In the genomic region with DNA sequence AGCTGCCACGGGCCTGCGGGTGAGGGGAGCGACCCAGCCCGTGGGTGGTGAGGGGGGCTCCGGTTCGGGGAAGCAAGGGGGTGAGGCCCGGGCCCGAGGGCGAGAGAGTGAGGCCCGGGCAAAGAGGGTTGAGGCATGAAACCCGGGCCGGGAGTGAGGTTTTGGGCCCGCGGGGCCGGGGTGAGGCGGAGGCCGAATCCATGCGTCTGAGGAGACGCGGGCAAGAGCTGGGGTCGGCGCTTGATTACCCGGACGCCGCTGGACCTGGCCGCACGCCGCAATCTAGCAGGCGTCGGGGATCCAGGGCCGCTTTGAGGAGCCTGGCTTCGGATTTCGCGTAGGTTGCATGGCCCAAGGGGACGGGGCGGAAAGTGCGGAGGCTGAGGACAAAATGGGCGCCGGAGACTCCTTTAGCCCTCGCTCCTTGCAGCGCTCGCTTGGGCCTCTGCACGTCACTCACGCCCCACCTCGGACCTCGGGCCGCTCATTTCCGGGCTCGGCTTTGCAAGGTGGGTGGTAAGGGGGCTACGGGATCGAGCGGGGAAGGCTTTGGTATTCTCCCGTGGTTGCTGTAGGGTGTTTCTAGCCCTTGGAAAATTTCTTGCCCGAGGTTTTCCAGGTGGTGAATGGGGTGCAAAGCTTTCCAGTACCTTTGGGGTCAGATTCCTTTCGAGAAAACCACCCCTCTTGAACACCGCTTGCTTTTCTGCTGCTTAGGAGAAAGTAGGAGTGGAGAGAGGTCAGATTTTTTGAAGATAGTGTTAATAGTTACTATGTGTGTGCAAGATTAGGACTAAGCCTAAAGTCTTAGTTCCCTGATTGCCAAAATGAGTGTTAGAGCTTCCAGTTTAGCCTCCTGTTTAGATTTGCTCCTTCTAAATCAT, we compare ENCODE assay signal across 1 cellular context.
TF ChIP-seq lines count a peak whose summit lies in the region.

No MANE protein-coding gene starts in this region.

TF ChIP-seq in HepG2, 621 proteins besides CTCF, POLR2A, EP300 and RAD21 (continued from another document and continues in another):
- TF ChIP-seq BCLAF1 (IDR thresholded peaks at IDR 0.05) = no peak
- no peak for TF ChIP-seq PRDM15 (CRISPR knock-in tag; IDR thresholded peaks at IDR 0.05)
- 0 out of 2 replicates have a peak, but pooled peaks have one; percentile 2 for TF ChIP-seq THAP11 (CRISPR knock-in tag; IDR thresholded peaks at IDR 0.05)
- TF ChIP-seq ZFY (CRISPR knock-in tag; IDR thresholded peaks at IDR 0.05) = peak; percentile 78
- TF ChIP-seq ERF (CRISPR knock-in tag; IDR thresholded peaks at IDR 0.05) = no peak
- TF ChIP-seq ASH2L (IDR thresholded peaks at IDR 0.05; ENCODE audit: insufficient read length, low read depth, low read length) = peak; percentile 28
- TF ChIP-seq ZFX (CRISPR knock-in tag; IDR thresholded peaks at IDR 0.05; ENCODE audit: low read depth) = peak; percentile 63
- no peak for TF ChIP-seq SP4 (CRISPR knock-in tag; IDR thresholded peaks at IDR 0.05)
- TF ChIP-seq, protein P1, sequence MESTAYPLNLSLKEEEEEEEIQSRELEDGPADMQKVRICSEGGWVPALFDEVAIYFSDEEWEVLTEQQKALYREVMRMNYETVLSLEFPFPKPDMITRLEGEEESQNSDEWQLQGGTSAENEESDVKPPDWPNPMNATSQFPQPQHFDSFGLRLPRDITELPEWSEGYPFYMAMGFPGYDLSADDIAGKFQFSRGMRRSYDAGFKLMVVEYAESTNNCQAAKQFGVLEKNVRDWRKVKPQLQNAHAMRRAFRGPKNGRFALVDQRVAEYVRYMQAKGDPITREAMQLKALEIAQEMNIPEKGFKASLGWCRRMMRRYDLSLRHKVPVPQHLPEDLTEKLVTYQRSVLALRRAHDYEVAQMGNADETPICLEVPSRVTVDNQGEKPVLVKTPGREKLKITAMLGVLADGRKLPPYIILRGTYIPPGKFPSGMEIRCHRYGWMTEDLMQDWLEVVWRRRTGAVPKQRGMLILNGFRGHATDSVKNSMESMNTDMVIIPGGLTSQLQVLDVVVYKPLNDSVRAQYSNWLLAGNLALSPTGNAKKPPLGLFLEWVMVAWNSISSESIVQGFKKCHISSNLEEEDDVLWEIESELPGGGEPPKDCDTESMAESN (CRISPR knock-in tag; conservative IDR thresholded peaks at IDR 0.05) = 0 out of 2 replicates have a peak, but pooled peaks have one; percentile 28
- peak; percentile 53 for TF ChIP-seq SALL1 (CRISPR knock-in tag; IDR thresholded peaks at IDR 0.05)
- no peak for TF ChIP-seq ZNF790 (CRISPR knock-in tag; IDR thresholded peaks at IDR 0.05; ENCODE audit: borderline replicate concordance)
- TF ChIP-seq ZNF773 (CRISPR knock-in tag; IDR thresholded peaks at IDR 0.05; ENCODE audit: borderline replicate concordance) = peak; percentile 51; the same call in 1 of the 2 replicates
- 0 out of 2 replicates have a peak, but pooled peaks have one; percentile 57 for TF ChIP-seq ZNF816 (CRISPR knock-in tag; IDR thresholded peaks at IDR 0.05; ENCODE audit: borderline replicate concordance)
- no peak for TF ChIP-seq ISL2 (CRISPR knock-in tag; IDR thresholded peaks at IDR 0.05)
- TF ChIP-seq CC2D1A (CRISPR knock-in tag; IDR thresholded peaks at IDR 0.05) = 0 out of 2 replicates have a peak, but pooled peaks have one; percentile 38
- TF ChIP-seq ZNF235 (CRISPR knock-in tag; IDR thresholded peaks at IDR 0.05; ENCODE audit: borderline replicate concordance) = 0 out of 2 replicates have a peak, but pooled peaks have one; percentile 70
- TF ChIP-seq PPARG (CRISPR knock-in tag; conservative IDR thresholded peaks at IDR 0.05) = no peak
- no peak for TF ChIP-seq RERE (CRISPR knock-in tag; IDR thresholded peaks at IDR 0.05; ENCODE audit: low read depth)
- 0 out of 2 replicates have a peak, but pooled peaks have one; percentile 21 for TF ChIP-seq DMAP1 (CRISPR knock-in tag; IDR thresholded peaks at IDR 0.05)
- peak; percentile 69 for TF ChIP-seq AGO2 (optimal IDR thresholded peaks at IDR 0.05; ENCODE audit: low read depth, low read length)
- TF ChIP-seq, protein P2, sequence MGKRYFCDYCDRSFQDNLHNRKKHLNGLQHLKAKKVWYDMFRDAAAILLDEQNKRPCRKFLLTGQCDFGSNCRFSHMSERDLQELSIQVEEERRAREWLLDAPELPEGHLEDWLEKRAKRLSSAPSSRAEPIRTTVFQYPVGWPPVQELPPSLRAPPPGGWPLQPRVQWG (CRISPR knock-in tag; IDR thresholded peaks at IDR 0.05; ENCODE audit: borderline replicate concordance, low read depth) = no peak
- peak; percentile 65 for TF ChIP-seq RBFOX2 (IDR thresholded peaks at IDR 0.05; ENCODE audit: low read depth, low read length)
- no peak for TF ChIP-seq GZF1 (CRISPR knock-in tag; IDR thresholded peaks at IDR 0.05)
- TF ChIP-seq ELF1 (CRISPR knock-in tag; IDR thresholded peaks at IDR 0.05) = peak; percentile 27; the same call in 1 of the 2 replicates
- TF ChIP-seq ELF3 (CRISPR knock-in tag; IDR thresholded peaks at IDR 0.05) = 0 out of 2 replicates have a peak, but pooled peaks have one; percentile 32
- TF ChIP-seq, protein P3, sequence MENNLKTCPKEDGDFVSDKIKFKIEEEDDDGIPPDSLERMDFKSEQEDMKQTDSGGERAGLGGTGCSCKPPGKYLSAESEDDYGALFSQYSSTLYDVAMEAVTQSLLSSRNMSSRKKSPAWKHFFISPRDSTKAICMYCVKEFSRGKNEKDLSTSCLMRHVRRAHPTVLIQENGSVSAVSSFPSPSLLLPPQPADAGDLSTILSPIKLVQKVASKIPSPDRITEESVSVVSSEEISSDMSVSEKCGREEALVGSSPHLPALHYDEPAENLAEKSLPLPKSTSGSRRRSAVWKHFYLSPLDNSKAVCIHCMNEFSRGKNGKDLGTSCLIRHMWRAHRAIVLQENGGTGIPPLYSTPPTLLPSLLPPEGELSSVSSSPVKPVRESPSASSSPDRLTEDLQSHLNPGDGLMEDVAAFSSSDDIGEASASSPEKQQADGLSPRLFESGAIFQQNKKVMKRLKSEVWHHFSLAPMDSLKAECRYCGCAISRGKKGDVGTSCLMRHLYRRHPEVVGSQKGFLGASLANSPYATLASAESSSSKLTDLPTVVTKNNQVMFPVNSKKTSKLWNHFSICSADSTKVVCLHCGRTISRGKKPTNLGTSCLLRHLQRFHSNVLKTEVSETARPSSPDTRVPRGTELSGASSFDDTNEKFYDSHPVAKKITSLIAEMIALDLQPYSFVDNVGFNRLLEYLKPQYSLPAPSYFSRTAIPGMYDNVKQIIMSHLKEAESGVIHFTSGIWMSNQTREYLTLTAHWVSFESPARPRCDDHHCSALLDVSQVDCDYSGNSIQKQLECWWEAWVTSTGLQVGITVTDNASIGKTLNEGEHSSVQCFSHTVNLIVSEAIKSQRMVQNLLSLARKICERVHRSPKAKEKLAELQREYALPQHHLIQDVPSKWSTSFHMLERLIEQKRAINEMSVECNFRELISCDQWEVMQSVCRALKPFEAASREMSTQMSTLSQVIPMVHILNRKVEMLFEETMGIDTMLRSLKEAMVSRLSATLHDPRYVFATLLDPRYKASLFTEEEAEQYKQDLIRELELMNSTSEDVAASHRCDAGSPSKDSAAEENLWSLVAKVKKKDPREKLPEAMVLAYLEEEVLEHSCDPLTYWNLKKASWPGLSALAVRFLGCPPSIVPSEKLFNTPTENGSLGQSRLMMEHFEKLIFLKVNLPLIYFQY (CRISPR knock-in tag; IDR thresholded peaks at IDR 0.05; ENCODE audit: borderline replicate concordance) = peak; percentile 45; the same call in 1 of the 2 replicates
- no peak for TF ChIP-seq WIZ (CRISPR knock-in tag; IDR thresholded peaks at IDR 0.05)
- 0 out of 2 replicates have a peak, but pooled peaks have one; percentile 72 for TF ChIP-seq FOXO4 (CRISPR knock-in tag; conservative IDR thresholded peaks at IDR 0.05)
- no peak for TF ChIP-seq MTA1 (CRISPR knock-in tag; IDR thresholded peaks at IDR 0.05; ENCODE audit: borderline replicate concordance)
- TF ChIP-seq NR2F6 (IDR thresholded peaks at IDR 0.05) = no peak
- no peak for TF ChIP-seq NR2F6 (CRISPR knock-in tag; IDR thresholded peaks at IDR 0.05)
